14 cellular contexts compared by ENCODE assay signal in the genomic region with DNA sequence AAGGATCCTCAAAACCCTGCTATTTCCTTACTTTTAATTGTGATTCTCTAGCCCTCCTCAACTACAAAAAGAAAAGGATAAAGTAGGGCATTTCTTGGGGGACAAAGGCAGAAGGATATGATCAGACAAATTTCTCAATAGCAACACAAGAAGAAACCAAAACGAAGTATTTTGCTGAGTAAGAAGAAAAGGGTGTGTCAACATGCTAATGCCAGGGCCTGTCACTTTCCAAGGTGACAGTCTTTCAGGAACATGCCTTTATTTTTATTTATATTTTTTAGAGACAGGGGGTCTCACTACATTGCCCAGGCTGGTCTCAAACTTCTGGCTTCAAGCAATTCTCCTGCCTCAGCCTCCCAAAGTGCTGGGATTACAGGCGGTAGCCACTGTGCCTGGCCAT. TPM values are rescaled to one million over a fixed set of nuclear protein-coding genes. Genes with fewer than 3 reads are reported as not detected.
DNase-seq lines count a peak whose midpoint lies in the region; ATAC-seq and TF ChIP-seq lines count a peak whose summit lies in the region.
"Had no signal": no experiment of that assay in that cellular context is flagged by ENCODE, and none has a peak within 500 bp of the region (broad histone marks: within the 10 kb centered on the region; RNA-seq: fewer than 3 reads in every experiment).

No MANE protein-coding gene starts in this region.

- H3K27me3 Mint-ChIP-seq in activated T-helper 17 cell treated with anti-CD3 and anti-CD28 coated beads, Interleukin-2, amount 50 U/mL, for 72 hours, result no peaks in the 10 kb centered on the region
- H3K27me3 Mint-ChIP-seq in memory B cell, result no peaks in the 10 kb centered on the region
- H3K27me3 Mint-ChIP-seq: CD8-positive, alpha-beta memory T cell had no signal

- peaks cover 7% of the 10 kb centered on the region for H3K4me1 Mint-ChIP-seq in activated T-helper 17 cell treated with anti-CD3 and anti-CD28 coated beads, Interleukin-2, amount 50 U/mL, for 72 hours
- peaks cover 8% of the 10 kb centered on the region for H3K4me1 Mint-ChIP-seq in memory B cell

- H3K4me3 ChIP-seq in left ventricle myocardium inferior (no peak overlapping the region), right atrium auricular region (no peak overlapping the region)

- no peak for DNase-seq in left ventricle myocardium inferior
- no peak for DNase-seq in right atrium auricular region (ENCODE audit: low spot score)
- no peak for DNase-seq in memory B cell (ENCODE audit: low spot score in 2 of 2)
- DNase-seq in NCI-H446 treated with DMSO at 0.1 percent for 48 hours (lab: John Stamatoyannopoulos, UW), result no peak
- DNase-seq in activated effector memory CD4-positive, alpha-beta T cell treated with anti-CD3 and anti-CD28 coated beads, Interleukin-2, amount 50 U/mL, for 16 hours, result no peak
- DNase-seq in UCSD-AML1 (lab: John Stamatoyannopoulos, UW; ENCODE audit: unreplicated experiment), result no peak
- DNase-seq: BE2C; CD8-positive, alpha-beta memory T cell; DND-41; GDM1; Kasumi-1; NCI-H2029 treated with DMSO at 0.1 percent for 48 hours; SHP77 treated with DMSO at 0.1 percent for 48 hours had no signal

- H3K9me3 ChIP-seq in left ventricle myocardium inferior (replicated peaks) (no peaks in the 10 kb centered on the region), right atrium auricular region (no peaks in the 10 kb centered on the region)
- H3K9me3 ChIP-seq: BE2C had no signal

- H3K4me1 ChIP-seq in left ventricle myocardium inferior (peaks cover 18% of the 10 kb centered on the region), right atrium auricular region (peaks cover 0 to 5% of the 10 kb centered on the region in 2 donors)
- H3K4me1 ChIP-seq: BE2C had no signal

- no peak overlapping the region for H3K4me3 Mint-ChIP-seq in activated T-helper 17 cell treated with anti-CD3 and anti-CD28 coated beads, Interleukin-2, amount 50 U/mL, for 72 hours
- H3K4me3 Mint-ChIP-seq in memory B cell, result no peak overlapping the region
- H3K4me3 Mint-ChIP-seq: CD8-positive, alpha-beta memory T cell had no signal

- no peaks in the 10 kb centered on the region for H3K27me3 ChIP-seq in left ventricle myocardium inferior (ENCODE audit: low read depth)
- no peaks in the 10 kb centered on the region for H3K27me3 ChIP-seq in right atrium auricular region
- H3K27me3 ChIP-seq: BE2C had no signal

- intact Hi-C loops in left ventricle myocardium inferior (cut with micrococcal nuclease), result no loop called here

- H3K27ac ChIP-seq in left ventricle myocardium inferior (replicated peaks), result peak overlapping the region; percentile 27
- H3K27ac ChIP-seq in right atrium auricular region, result no peak overlapping the region

- no peak for ATAC-seq in activated T-helper 17 cell treated with anti-CD3 and anti-CD28 coated beads, Interleukin-2, amount 50 U/mL, for 72 hours (replicated peaks)
- ATAC-seq in memory B cell (ENCODE audit: low read depth), result no peak

- peaks cover 55% of the 10 kb centered on the region for H3K36me3 ChIP-seq in left ventricle myocardium inferior
- peaks cover 14% of the 10 kb centered on the region for H3K36me3 ChIP-seq in right atrium auricular region

- peak overlapping the region; percentile 52 for H3K27ac Mint-ChIP-seq in activated T-helper 17 cell treated with anti-CD3 and anti-CD28 coated beads, Interleukin-2, amount 50 U/mL, for 72 hours
- peak overlapping the region; percentile 69 for H3K27ac Mint-ChIP-seq in memory B cell

- no peaks in the 10 kb centered on the region for H3K9me3 Mint-ChIP-seq in activated T-helper 17 cell treated with anti-CD3 and anti-CD28 coated beads, Interleukin-2, amount 50 U/mL, for 72 hours
- H3K9me3 Mint-ChIP-seq in memory B cell, result no peaks in the 10 kb centered on the region
- H3K9me3 Mint-ChIP-seq: CD8-positive, alpha-beta memory T cell had no signal

- peaks cover 62% of the 10 kb centered on the region for H3K36me3 Mint-ChIP-seq in activated T-helper 17 cell treated with anti-CD3 and anti-CD28 coated beads, Interleukin-2, amount 50 U/mL, for 72 hours (ENCODE audit: low read depth)
- peaks cover 12% of the 10 kb centered on the region for H3K36me3 Mint-ChIP-seq in memory B cell

- TF ChIP-seq CTCF in left ventricle myocardium inferior (IDR thresholded peaks at IDR 0.05; ENCODE audit: borderline replicate concordance) (no peak), right atrium auricular region (IDR thresholded peaks at IDR 0.05) (no peak)

RNA-seq across cellular contexts. Expression of a gene that starts 39.8 kb away (rescaled TPM):
- 44.1 TPM for total RNA-seq in left ventricle myocardium inferior
- 10 to 100 TPM; 33.0 to 33.9 TPM for total RNA-seq in right atrium auricular region
- total RNA-seq in activated T-helper 17 cell treated with anti-CD3 and anti-CD28 coated beads, Interleukin-2, amount 50 U/mL, for 72 hours, result 10 to 100 TPM; 82.0 to 89.7 TPM

RNA-seq across cellular contexts. Expression of a gene that starts 40.4 kb away (rescaled TPM):
- total RNA-seq in left ventricle myocardium inferior, result 423 TPM
- total RNA-seq in right atrium auricular region, result 100 to 1,000 TPM; 237 to 404 TPM
- total RNA-seq in activated T-helper 17 cell treated with anti-CD3 and anti-CD28 coated beads, Interleukin-2, amount 50 U/mL, for 72 hours, result 1,000 to 10,000 TPM; 1,204 to 1,551 TPM

RNA-seq across cellular contexts. Expression of a gene that starts 51.3 kb away (rescaled TPM):
- 16.2 TPM for total RNA-seq in left ventricle myocardium inferior
- 10 to 100 TPM; 14.5 to 29.4 TPM for total RNA-seq in right atrium auricular region
- total RNA-seq in activated T-helper 17 cell treated with anti-CD3 and anti-CD28 coated beads, Interleukin-2, amount 50 U/mL, for 72 hours, result 10 to 100 TPM; 24.2 to 28.7 TPM
